8 cellular contexts compared by ENCODE assay signal in genomic region chr19:10000171-10000826, GRCh38.
DNase-seq lines count a peak whose midpoint lies in the region; ATAC-seq lines count a peak whose summit lies in the region.

No MANE protein-coding gene starts in this region.

- DNase-seq in ELF-1 (ENCODE audit: low read depth, low spot score), result peak; percentile 82
- DNase-seq in LoVo (ENCODE audit: low spot score), result peak; percentile 70
- peak; percentile 12 for DNase-seq in T-helper 22 cell (ENCODE audit: low read depth)
- DNase-seq in anterior cingulate cortex (lab: John Stamatoyannopoulos, UW), result peak in 45 of 58 donors; percentile 5 to 65 (median 31)
- DNase-seq in iPS DF 19.7 (ENCODE audit: low read depth, low spot score), result peak; percentile 35
- peak; percentile 28 to 46 for DNase-seq in stimulated activated CD4-positive, alpha-beta T cell treated with anti-CD3 and anti-CD28 coated beads, Interleukin-1b, Interleukin-23, amount 100 ng/mL, for 1 hour (ENCODE audit: low read depth in 2 of 2)

- no peak for ATAC-seq in HG03039 (IDR thresholded peaks at IDR 0.05; ENCODE audit: unreplicated experiment)
- no peak for ATAC-seq in GM19324 (IDR thresholded peaks at IDR 0.05; ENCODE audit: low FRiP score, unreplicated experiment)

Comparison
In these comparisons a context has a peak if more than half of its experiments do, and no peak if none do; other contexts are left out.
1. DNase-seq: peak in every context shown above with its lines; median percentile 82 in ELF-1; 70 in LoVo; 37 in stimulated activated CD4-positive, alpha-beta T cell treated with anti-CD3 and anti-CD28 coated beads, Interleukin-1b, Interleukin-23, amount 100 ng/mL, for 1 hour; 35 in iPS DF 19.7; 31 in anterior cingulate cortex; 12 in T-helper 22 cell.